ENCODE assay signal across 8 cellular contexts in genomic region chr12:104458645-104459555, GRCh38. TPM values are rescaled to one million over a fixed set of nuclear protein-coding genes. Genes with fewer than 3 reads are reported as not detected.
DNase-seq lines count a peak whose midpoint lies in the region; ATAC-seq and TF ChIP-seq lines count a peak whose summit lies in the region.

No MANE protein-coding gene starts in this region.

- H2BK120ac ChIP-seq in mesendoderm (ENCODE audit: low read depth, low read length), result no peak overlapping the region

- H4K5ac ChIP-seq in mesendoderm (ENCODE audit: low read length), result no peak overlapping the region

- no peak overlapping the region for H2BK15ac ChIP-seq in mesendoderm (replicated peaks; ENCODE audit: low read depth)

- no peak overlapping the region for H4K8ac ChIP-seq in mesendoderm (ENCODE audit: low read depth, low read length)

- no peak overlapping the region for H3K4ac ChIP-seq in mesendoderm (ENCODE audit: low read depth, low read length)

- H3K56ac ChIP-seq in mesendoderm (ENCODE audit: low read length), result peak overlapping the region; percentile 90

- TF ChIP-seq CTCF in RWPE1 (conservative IDR thresholded peaks at IDR 0.05; ENCODE audit: low read depth) (no peak), coronary artery (IDR thresholded peaks at IDR 0.05) (no peak), upper lobe of right lung (IDR thresholded peaks at IDR 0.05) (no peak)

- H3K4me3 ChIP-seq in coronary artery (peak overlapping the region; percentile 90), mesendoderm (ENCODE audit: low read length) (peak overlapping the region; percentile 86), upper lobe of right lung (peak overlapping the region; percentile 93)

- H3K27me3 ChIP-seq in mesendoderm (ENCODE audit: insufficient read depth, low read length, poor library complexity), result no peaks in the 10 kb centered on the region
- no peaks in the 10 kb centered on the region for H3K27me3 ChIP-seq in upper lobe of right lung

- peak overlapping the region; percentile 19 for H3K18ac ChIP-seq in mesendoderm (ENCODE audit: low read length)

- H3K4me2 ChIP-seq in mesendoderm (ENCODE audit: low read length), result peak overlapping the region; percentile 90

- no peak overlapping the region for H2BK5ac ChIP-seq in mesendoderm (ENCODE audit: low read length)

- no CpG with 5 or more reads among the region's 30 CpGs for WGBS in mesendoderm (ENCODE audit: extremely low coverage, insufficient coverage, low lambda C conversion rate)

- H3K4me1 ChIP-seq in mesendoderm (ENCODE audit: control insufficient read depth, low read depth, low read length) (peaks cover 5% of the 10 kb centered on the region), upper lobe of right lung (peaks cover 55% of the 10 kb centered on the region)

- peaks cover 4% of the 10 kb centered on the region for H3K79me1 ChIP-seq in mesendoderm (ENCODE audit: low read length)

- POLR2A ChIA-PET in RWPE1 (lab: Yijun Ruan, JAX; ENCODE audit: low non-redundant PET), result no interaction called here

- no peaks in the 10 kb centered on the region for H3K9me3 ChIP-seq in upper lobe of right lung

- H3K27ac ChIP-seq in RWPE1, result peak overlapping the region; percentile 89
- peak overlapping the region; percentile 70 to 91 for H3K27ac ChIP-seq in coronary artery
- H3K27ac ChIP-seq in mesendoderm (ENCODE audit: low read depth, low read length), result no peak overlapping the region
- peak overlapping the region; percentile 90 for H3K27ac ChIP-seq in upper lobe of right lung

- intact Hi-C loops in upper lobe of right lung (cut with DNase I), result no loop called here

- ATAC-seq in activated CD4-positive, CD25-positive, alpha-beta regulatory T cell treated with anti-CD3 and anti-CD28 coated beads, Interleukin-2, amount 50 U/mL, for 24 hours, result no peak
- ATAC-seq in upper lobe of right lung, result peak; percentile 7
- no peak for ATAC-seq in GM18873 (IDR thresholded peaks at IDR 0.05; ENCODE audit: low FRiP score, unreplicated experiment)

- peak; percentile 38 for DNase-seq in activated CD4-positive, CD25-positive, alpha-beta regulatory T cell treated with anti-CD3 and anti-CD28 coated beads, Interleukin-2, amount 50 U/mL, for 72 hours
- DNase-seq in RWPE1 (ENCODE audit: low spot score), result peak; percentile 22
- DNase-seq in coronary artery (ENCODE audit: low spot score), result no peak
- peak; percentile 34 for DNase-seq in mesendoderm
- DNase-seq in upper lobe of right lung, result peak; percentile 74
- DNase-seq in amniotic stem cell (lab: John Stamatoyannopoulos, UW), result no peak

- H3K9ac ChIP-seq in mesendoderm (ENCODE audit: low read length), result peak overlapping the region; percentile 80

- H3K36me3 ChIP-seq in mesendoderm (ENCODE audit: control insufficient read depth, insufficient read depth, low read length) (no peaks in the 10 kb centered on the region), upper lobe of right lung (no peaks in the 10 kb centered on the region)

- CTCF ChIA-PET in RWPE1 (lab: Yijun Ruan, JAX), result interaction anchor here (0.6 to 1.6 kb wide), 4 partner anchors 39 to 422 kb away, joined by 3 to 7 read pairs (median 3); no protein-coding TSS in a partner anchor

- no peak overlapping the region for H2AK5ac ChIP-seq in mesendoderm (ENCODE audit: low read length)

- peak overlapping the region; percentile 92 for H3K23ac ChIP-seq in mesendoderm (ENCODE audit: low read length)

- no peaks in the 10 kb centered on the region for H3K79me2 ChIP-seq in mesendoderm (ENCODE audit: control insufficient read depth, insufficient read depth, low read length)

RNA-seq across cellular contexts. Expression of gene CHST11, which starts 2.2 kb away (rescaled TPM):
- 5.2 TPM for polyA plus RNA-seq in mesendoderm (2013, experiment 1 of 2)
- 5.9 TPM for polyA plus RNA-seq in mesendoderm (2013, experiment 2 of 2)
- total RNA-seq in upper lobe of right lung, result 56.6 TPM

Comparison
In these comparisons a context has a peak if more than half of its experiments do, and no peak if none do; other contexts are left out.
1. DNase-seq: peak in activated CD4-positive, CD25-positive, alpha-beta regulatory T cell treated with anti-CD3 and anti-CD28 coated beads, Interleukin-2, amount 50 U/mL, for 72 hours (single experiment), RWPE1 (single experiment), mesendoderm (single experiment) and upper lobe of right lung (single experiment); none in coronary artery (single experiment) and amniotic stem cell (single experiment).
2. Peak in every context shown above with its lines, with median percentiles within 50 percentile points of each other: H3K4me3 ChIP-seq.